In genomic region chr9:114501786-114502682, GRCh38 we compare ENCODE assay signal across 1 cellular context.
TF ChIP-seq lines count a peak whose summit lies in the region.

No MANE protein-coding gene starts in this region.

TF ChIP-seq in HepG2, 621 proteins besides CTCF, POLR2A, EP300 and RAD21 (continued from another document and continues in another):
- TF ChIP-seq, protein P1, sequence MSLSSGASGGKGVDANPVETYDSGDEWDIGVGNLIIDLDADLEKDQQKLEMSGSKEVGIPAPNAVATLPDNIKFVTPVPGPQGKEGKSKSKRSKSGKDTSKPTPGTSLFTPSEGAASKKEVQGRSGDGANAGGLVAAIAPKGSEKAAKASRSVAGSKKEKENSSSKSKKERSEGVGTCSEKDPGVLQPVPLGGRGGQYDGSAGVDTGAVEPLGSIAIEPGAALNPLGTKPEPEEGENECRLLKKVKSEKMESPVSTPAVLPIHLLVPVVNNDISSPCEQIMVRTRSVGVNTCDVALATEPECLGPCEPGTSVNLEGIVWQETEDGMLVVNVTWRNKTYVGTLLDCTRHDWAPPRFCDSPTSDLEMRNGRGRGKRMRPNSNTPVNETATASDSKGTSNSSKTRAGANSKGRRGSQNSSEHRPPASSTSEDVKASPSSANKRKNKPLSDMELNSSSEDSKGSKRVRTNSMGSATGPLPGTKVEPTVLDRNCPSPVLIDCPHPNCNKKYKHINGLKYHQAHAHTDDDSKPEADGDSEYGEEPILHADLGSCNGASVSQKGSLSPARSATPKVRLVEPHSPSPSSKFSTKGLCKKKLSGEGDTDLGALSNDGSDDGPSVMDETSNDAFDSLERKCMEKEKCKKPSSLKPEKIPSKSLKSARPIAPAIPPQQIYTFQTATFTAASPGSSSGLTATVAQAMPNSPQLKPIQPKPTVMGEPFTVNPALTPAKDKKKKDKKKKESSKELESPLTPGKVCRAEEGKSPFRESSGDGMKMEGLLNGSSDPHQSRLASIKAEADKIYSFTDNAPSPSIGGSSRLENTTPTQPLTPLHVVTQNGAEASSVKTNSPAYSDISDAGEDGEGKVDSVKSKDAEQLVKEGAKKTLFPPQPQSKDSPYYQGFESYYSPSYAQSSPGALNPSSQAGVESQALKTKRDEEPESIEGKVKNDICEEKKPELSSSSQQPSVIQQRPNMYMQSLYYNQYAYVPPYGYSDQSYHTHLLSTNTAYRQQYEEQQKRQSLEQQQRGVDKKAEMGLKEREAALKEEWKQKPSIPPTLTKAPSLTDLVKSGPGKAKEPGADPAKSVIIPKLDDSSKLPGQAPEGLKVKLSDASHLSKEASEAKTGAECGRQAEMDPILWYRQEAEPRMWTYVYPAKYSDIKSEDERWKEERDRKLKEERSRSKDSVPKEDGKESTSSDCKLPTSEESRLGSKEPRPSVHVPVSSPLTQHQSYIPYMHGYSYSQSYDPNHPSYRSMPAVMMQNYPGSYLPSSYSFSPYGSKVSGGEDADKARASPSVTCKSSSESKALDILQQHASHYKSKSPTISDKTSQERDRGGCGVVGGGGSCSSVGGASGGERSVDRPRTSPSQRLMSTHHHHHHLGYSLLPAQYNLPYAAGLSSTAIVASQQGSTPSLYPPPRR (CRISPR knock-in tag; IDR thresholded peaks at IDR 0.05; ENCODE audit: borderline replicate concordance), result no peak
- TF ChIP-seq ZNF780A (CRISPR knock-in tag; IDR thresholded peaks at IDR 0.05), result no peak
- TF ChIP-seq ATAD3A (CRISPR knock-in tag; IDR thresholded peaks at IDR 0.05), result no peak
- no peak for TF ChIP-seq NFATC3 (CRISPR knock-in tag; IDR thresholded peaks at IDR 0.05)
- TF ChIP-seq, protein P2, sequence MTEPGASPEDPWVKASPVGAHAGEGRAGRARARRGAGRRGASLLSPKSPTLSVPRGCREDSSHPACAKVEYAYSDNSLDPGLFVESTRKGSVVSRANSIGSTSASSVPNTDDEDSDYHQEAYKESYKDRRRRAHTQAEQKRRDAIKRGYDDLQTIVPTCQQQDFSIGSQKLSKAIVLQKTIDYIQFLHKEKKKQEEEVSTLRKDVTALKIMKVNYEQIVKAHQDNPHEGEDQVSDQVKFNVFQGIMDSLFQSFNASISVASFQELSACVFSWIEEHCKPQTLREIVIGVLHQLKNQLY (CRISPR knock-in tag; IDR thresholded peaks at IDR 0.05), result no peak
- TF ChIP-seq, protein P3, sequence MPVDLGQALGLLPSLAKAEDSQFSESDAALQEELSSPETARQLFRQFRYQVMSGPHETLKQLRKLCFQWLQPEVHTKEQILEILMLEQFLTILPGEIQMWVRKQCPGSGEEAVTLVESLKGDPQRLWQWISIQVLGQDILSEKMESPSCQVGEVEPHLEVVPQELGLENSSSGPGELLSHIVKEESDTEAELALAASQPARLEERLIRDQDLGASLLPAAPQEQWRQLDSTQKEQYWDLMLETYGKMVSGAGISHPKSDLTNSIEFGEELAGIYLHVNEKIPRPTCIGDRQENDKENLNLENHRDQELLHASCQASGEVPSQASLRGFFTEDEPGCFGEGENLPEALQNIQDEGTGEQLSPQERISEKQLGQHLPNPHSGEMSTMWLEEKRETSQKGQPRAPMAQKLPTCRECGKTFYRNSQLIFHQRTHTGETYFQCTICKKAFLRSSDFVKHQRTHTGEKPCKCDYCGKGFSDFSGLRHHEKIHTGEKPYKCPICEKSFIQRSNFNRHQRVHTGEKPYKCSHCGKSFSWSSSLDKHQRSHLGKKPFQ (CRISPR knock-in tag; IDR thresholded peaks at IDR 0.05; ENCODE audit: insufficient replicate concordance), result no peak
- no peak for TF ChIP-seq ATF5 (CRISPR knock-in tag; IDR thresholded peaks at IDR 0.05; ENCODE audit: low read depth)
- TF ChIP-seq MEIS2 (CRISPR knock-in tag; IDR thresholded peaks at IDR 0.05), result no peak
- no peak for TF ChIP-seq ZNF777 (CRISPR knock-in tag; IDR thresholded peaks at IDR 0.05)
- TF ChIP-seq DMTF1 (CRISPR knock-in tag; IDR thresholded peaks at IDR 0.05), result no peak
- no peak for TF ChIP-seq ZNF383 (CRISPR knock-in tag; IDR thresholded peaks at IDR 0.05; ENCODE audit: borderline replicate concordance)
- no peak for TF ChIP-seq ZBTB43 (CRISPR knock-in tag; conservative IDR thresholded peaks at IDR 0.05)
- no peak for TF ChIP-seq ZNF317 (CRISPR knock-in tag; IDR thresholded peaks at IDR 0.05)
- no peak for TF ChIP-seq CHD2 (IDR thresholded peaks at IDR 0.05; ENCODE audit: low read depth, low read length)
- 0 out of 2 replicates have a peak, but pooled peaks have one; percentile 7 for TF ChIP-seq HNF4G (IDR thresholded peaks at IDR 0.05; ENCODE audit: borderline replicate concordance, low read depth, low read length)
- TF ChIP-seq HNF4G (CRISPR knock-in tag; IDR thresholded peaks at IDR 0.05; ENCODE audit: borderline replicate concordance, low read depth), result no peak
- TF ChIP-seq ZNF282 (IDR thresholded peaks at IDR 0.05; ENCODE audit: partially characterized antibody), result no peak
- no peak for TF ChIP-seq ZKSCAN1 (IDR thresholded peaks at IDR 0.05; ENCODE audit: low read length)
- TF ChIP-seq ZMAT3 (CRISPR knock-in tag; conservative IDR thresholded peaks at IDR 0.05), result no peak
- TF ChIP-seq ATF7-NPFF (CRISPR knock-in tag; IDR thresholded peaks at IDR 0.05; ENCODE audit: low read depth), result no peak
- TF ChIP-seq ZFX (CRISPR knock-in tag; IDR thresholded peaks at IDR 0.05; ENCODE audit: low read depth), result no peak
- TF ChIP-seq, protein P4, sequence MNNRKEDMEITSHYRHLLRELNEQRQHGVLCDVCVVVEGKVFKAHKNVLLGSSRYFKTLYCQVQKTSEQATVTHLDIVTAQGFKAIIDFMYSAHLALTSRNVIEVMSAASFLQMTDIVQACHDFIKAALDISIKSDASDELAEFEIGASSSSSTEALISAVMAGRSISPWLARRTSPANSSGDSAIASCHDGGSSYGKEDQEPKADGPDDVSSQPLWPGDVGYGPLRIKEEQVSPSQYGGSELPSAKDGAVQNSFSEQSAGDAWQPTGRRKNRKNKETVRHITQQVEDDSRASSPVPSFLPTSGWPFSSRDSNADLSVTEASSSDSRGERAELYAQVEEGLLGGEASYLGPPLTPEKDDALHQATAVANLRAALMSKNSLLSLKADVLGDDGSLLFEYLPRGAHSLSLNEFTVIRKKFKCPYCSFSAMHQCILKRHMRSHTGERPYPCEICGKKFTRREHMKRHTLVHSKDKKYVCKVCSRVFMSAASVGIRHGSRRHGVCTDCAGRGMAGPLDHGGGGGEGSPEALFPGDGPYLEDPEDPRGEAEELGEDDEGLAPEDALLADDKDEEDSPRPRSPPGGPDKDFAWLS (CRISPR knock-in tag; IDR thresholded peaks at IDR 0.05; ENCODE audit: borderline replicate concordance), result no peak
- TF ChIP-seq ZFP36 (IDR thresholded peaks at IDR 0.05; ENCODE audit: borderline replicate concordance, low read depth, low read length, partially characterized antibody), result no peak
- no peak for TF ChIP-seq HOMEZ (CRISPR knock-in tag; IDR thresholded peaks at IDR 0.05; ENCODE audit: low read depth)
- no peak for TF ChIP-seq GABPB1 (CRISPR knock-in tag; IDR thresholded peaks at IDR 0.05)
- TF ChIP-seq TMF1 (CRISPR knock-in tag; IDR thresholded peaks at IDR 0.05; ENCODE audit: low read depth), result no peak
- no peak for TF ChIP-seq SIN3A (IDR thresholded peaks at IDR 0.05; ENCODE audit: borderline replicate concordance, low read depth, low read length)
- TF ChIP-seq MIER3 (CRISPR knock-in tag; IDR thresholded peaks at IDR 0.05; ENCODE audit: borderline replicate concordance), result no peak
- TF ChIP-seq ELF3 (CRISPR knock-in tag; IDR thresholded peaks at IDR 0.05), result 0 out of 2 replicates have a peak, but pooled peaks have one; percentile 13
- no peak for TF ChIP-seq STAT6 (CRISPR knock-in tag; IDR thresholded peaks at IDR 0.05; ENCODE audit: borderline replicate concordance)
- TF ChIP-seq SKI (IDR thresholded peaks at IDR 0.05; ENCODE audit: partially characterized antibody), result no peak
- TF ChIP-seq ZNF614 (CRISPR knock-in tag; IDR thresholded peaks at IDR 0.05; ENCODE audit: borderline replicate concordance), result no peak
- no peak for TF ChIP-seq CEBPG (CRISPR knock-in tag; IDR thresholded peaks at IDR 0.05)
- no peak for TF ChIP-seq ZNF562 (CRISPR knock-in tag; IDR thresholded peaks at IDR 0.05; ENCODE audit: borderline replicate concordance)
- TF ChIP-seq HNRNPK (IDR thresholded peaks at IDR 0.05; ENCODE audit: low read depth, low read length, poor library complexity, severe bottlenecking), result no peak
- TF ChIP-seq PRMT3 (CRISPR knock-in tag; IDR thresholded peaks at IDR 0.05; ENCODE audit: borderline replicate concordance, low read depth), result no peak
- no peak for TF ChIP-seq NFYB (CRISPR knock-in tag; IDR thresholded peaks at IDR 0.05)
